Comparison of ENCODE assay signal across 10 cellular contexts in genomic region chr4:61202638-61203495, GRCh38. TPM values are rescaled to one million over a fixed set of nuclear protein-coding genes. Genes with fewer than 3 reads are reported as not detected.
A peak's percentile ranks its signal among the peaks of the same experiment; 100 is the strongest.
DNase-seq lines count a peak whose midpoint lies in the region; ATAC-seq and TF ChIP-seq lines count a peak whose summit lies in the region.
"Had no signal": no experiment of that assay in that cellular context is flagged by ENCODE, and none has a peak within 500 bp of the region (broad histone marks: within the 10 kb centered on the region; RNA-seq: fewer than 3 reads in every experiment).

No MANE protein-coding gene starts in this region.

- BruUV-seq in PC-9 (replicated peaks; lab: Mats Ljungman, UMichigan) = no TSS peak

- H3K36me3 Mint-ChIP-seq in CD8-positive, alpha-beta memory T cell = peaks cover 0 to 4% (median 0%) of the 10 kb centered on the region in 3 donors

- peak overlapping the region in 2 of 4 donors; percentile 5 to 29 for H3K27ac ChIP-seq in esophagus squamous epithelium
- no peak overlapping the region for H3K27ac ChIP-seq in CD8-positive, alpha-beta memory T cell (ENCODE audit: low read depth, low read length)
- H3K27ac ChIP-seq in PC-9 = no peak overlapping the region

- intact Hi-C loops in esophagus squamous epithelium (cut with DNase I) = no loop called here
- intact Hi-C loops in PC-9 (cut with micrococcal nuclease; ENCODE audit: unreplicated experiment) = no loop called here

- CTCF ChIA-PET in CD8-positive, alpha-beta memory T cell (lab: Charles Lee) = no interaction called here
- CTCF ChIA-PET in PC-9 (lab: Charles Lee) = no interaction called here

- peaks cover 0 to 80% (median 8%) of the 10 kb centered on the region in 4 donors for H3K27me3 ChIP-seq in esophagus squamous epithelium
- H3K27me3 ChIP-seq in CD8-positive, alpha-beta memory T cell (ENCODE audit: insufficient read depth, low read length, poor library complexity, severe bottlenecking) = no peaks in the 10 kb centered on the region
- H3K27me3 ChIP-seq in PC-9 (ENCODE audit: insufficient read depth, low read depth) = peaks cover 6% of the 10 kb centered on the region; the same call in 1 of the 2 replicates

- no peaks in the 10 kb centered on the region for H3K9me2 ChIP-seq in PC-9 (ENCODE audit: insufficient read depth)

- DNase-seq in DMS153 (lab: John Stamatoyannopoulos, UW) (peak; percentile 35), NCI-H446 treated with DMSO at 0.1 percent for 48 hours (lab: John Stamatoyannopoulos, UW) (peak; percentile 39), esophagus squamous epithelium (lab: John Stamatoyannopoulos, UW) (no peak), nucleus accumbens (lab: John Stamatoyannopoulos, UW) (peak in 46 of 56 donors; percentile 6 to 87 (median 55)), PC-9 (no peak)
- no peak for DNase-seq in CD8-positive, alpha-beta memory T cell
- DNase-seq in activated naive CD4-positive, alpha-beta T cell (lab: John Stamatoyannopoulos, UW) = no peak

- ATAC-seq in GM18870 (IDR thresholded peaks at IDR 0.05; ENCODE audit: unreplicated experiment) = no peak

- peak overlapping the region; percentile 39 to 70 (median 52) for H3K4me3 ChIP-seq in esophagus squamous epithelium
- H3K4me3 ChIP-seq in CD8-positive, alpha-beta memory T cell (ENCODE audit: low read length) = no peak overlapping the region
- H3K4me3 ChIP-seq in PC-9 = no peak overlapping the region

- H3K36me3 ChIP-seq in esophagus squamous epithelium (no peaks in the 10 kb centered on the region), PC-9 (ENCODE audit: low read depth) (no peaks in the 10 kb centered on the region)
- H3K36me3 ChIP-seq in CD8-positive, alpha-beta memory T cell (ENCODE audit: insufficient read depth, low read length) = no peaks in the 10 kb centered on the region

- H3K4me3 Mint-ChIP-seq in CD8-positive, alpha-beta memory T cell = no peak overlapping the region

- H3K9me3 ChIP-seq in esophagus squamous epithelium (no peaks in the 10 kb centered on the region), PC-9 (ENCODE audit: insufficient read depth, low read depth) (no peaks in the 10 kb centered on the region)
- no peaks in the 10 kb centered on the region for H3K9me3 ChIP-seq in CD8-positive, alpha-beta memory T cell (ENCODE audit: low read length)

- no peaks in the 10 kb centered on the region for H4K20me1 ChIP-seq in PC-9 (ENCODE audit: insufficient read depth)

- 0% methylated on average over 6 to 11 of the region's 41 CpGs for WGBS in esophagus squamous epithelium, 2 donors

- H3K79me2 ChIP-seq in PC-9 (ENCODE audit: low read depth) = no peaks in the 10 kb centered on the region

- peaks cover 6 to 38% (median 26%) of the 10 kb centered on the region in 3 donors for H3K4me1 ChIP-seq in esophagus squamous epithelium
- H3K4me1 ChIP-seq in CD8-positive, alpha-beta memory T cell (ENCODE audit: insufficient read depth, low read length) = no peaks in the 10 kb centered on the region
- H3K4me1 ChIP-seq in PC-9 (replicated peaks; ENCODE audit: insufficient read depth) = no peaks in the 10 kb centered on the region

- no peak for TF ChIP-seq POLR2A in esophagus squamous epithelium (IDR thresholded peaks at IDR 0.05)

- H3K9me3 Mint-ChIP-seq in CD8-positive, alpha-beta memory T cell = peaks cover 4 to 32% (median 13%) of the 10 kb centered on the region in 5 donors

- H3F3A ChIP-seq in PC-9 (ENCODE audit: insufficient read depth, low read depth) = no peaks in the 10 kb centered on the region

- peaks cover 27% of the 10 kb centered on the region in 2 donors for H3K27me3 Mint-ChIP-seq in CD8-positive, alpha-beta memory T cell

- POLR2A ChIA-PET in CD8-positive, alpha-beta memory T cell (lab: Charles Lee) = no interaction called here
- POLR2A ChIA-PET in PC-9 (lab: Charles Lee; ENCODE audit: unreplicated experiment) = no interaction called here

- no peak overlapping the region for H2AFZ ChIP-seq in PC-9

- H3K27ac Mint-ChIP-seq in CD8-positive, alpha-beta memory T cell = no peak overlapping the region

- no peaks in the 10 kb centered on the region for H3K4me1 Mint-ChIP-seq in CD8-positive, alpha-beta memory T cell

- H3K4me2 ChIP-seq in PC-9 = no peak overlapping the region

- no peak for TF ChIP-seq CTCF in esophagus squamous epithelium (IDR thresholded peaks at IDR 0.05)
- TF ChIP-seq CTCF in PC-9 (conservative IDR thresholded peaks at IDR 0.05) = no peak

RNA-seq across cellular contexts. Expression of gene ADGRL3, which starts 2.7 kb away (rescaled TPM):
- total RNA-seq in esophagus squamous epithelium (1 to 10 TPM in 2 of 4 donors, under 1 TPM in 2; 0.19 to 7.8 (median 1.3) TPM), PC-9 (2021) (0.90 and 1.6 TPM in 2 replicates)
- not detected for total RNA-seq in CD8-positive, alpha-beta memory T cell
- not detected for polyA plus RNA-seq in CD8-positive, alpha-beta memory T cell
- total RNA-seq: pulmonary artery endothelial cell; T-helper 2 cell treated with Interferon-gamma antibody and Interleukin-4, amounts not matched to agents 100 ng/mL and 5 ng/mL, for 36 hours had no signal

Comparison
In these comparisons a context has a peak if more than half of its experiments do, and no peak if none do; other contexts are left out.
1. DNase-seq: peak in DMS153 (single experiment), NCI-H446 treated with DMSO at 0.1 percent for 48 hours (single experiment) and nucleus accumbens (46 of 56); none in esophagus squamous epithelium (single experiment), CD8-positive, alpha-beta memory T cell (0 of 5), activated naive CD4-positive, alpha-beta T cell (0 of 4) and PC-9 (0 of 2).
2. H3K4me3 ChIP-seq: peak in esophagus squamous epithelium (4 of 4); none in CD8-positive, alpha-beta memory T cell (single experiment) and PC-9 (single experiment).